ENCODE assay signal across 2 cellular contexts in genomic region chr6:142927904-142928303, GRCh38.
TF ChIP-seq lines count a peak whose summit lies in the region.

No MANE protein-coding gene starts in this region.

TF ChIP-seq in A549, 52 proteins besides CTCF, POLR2A, EP300 and RAD21:
- TF ChIP-seq, protein P1, sequence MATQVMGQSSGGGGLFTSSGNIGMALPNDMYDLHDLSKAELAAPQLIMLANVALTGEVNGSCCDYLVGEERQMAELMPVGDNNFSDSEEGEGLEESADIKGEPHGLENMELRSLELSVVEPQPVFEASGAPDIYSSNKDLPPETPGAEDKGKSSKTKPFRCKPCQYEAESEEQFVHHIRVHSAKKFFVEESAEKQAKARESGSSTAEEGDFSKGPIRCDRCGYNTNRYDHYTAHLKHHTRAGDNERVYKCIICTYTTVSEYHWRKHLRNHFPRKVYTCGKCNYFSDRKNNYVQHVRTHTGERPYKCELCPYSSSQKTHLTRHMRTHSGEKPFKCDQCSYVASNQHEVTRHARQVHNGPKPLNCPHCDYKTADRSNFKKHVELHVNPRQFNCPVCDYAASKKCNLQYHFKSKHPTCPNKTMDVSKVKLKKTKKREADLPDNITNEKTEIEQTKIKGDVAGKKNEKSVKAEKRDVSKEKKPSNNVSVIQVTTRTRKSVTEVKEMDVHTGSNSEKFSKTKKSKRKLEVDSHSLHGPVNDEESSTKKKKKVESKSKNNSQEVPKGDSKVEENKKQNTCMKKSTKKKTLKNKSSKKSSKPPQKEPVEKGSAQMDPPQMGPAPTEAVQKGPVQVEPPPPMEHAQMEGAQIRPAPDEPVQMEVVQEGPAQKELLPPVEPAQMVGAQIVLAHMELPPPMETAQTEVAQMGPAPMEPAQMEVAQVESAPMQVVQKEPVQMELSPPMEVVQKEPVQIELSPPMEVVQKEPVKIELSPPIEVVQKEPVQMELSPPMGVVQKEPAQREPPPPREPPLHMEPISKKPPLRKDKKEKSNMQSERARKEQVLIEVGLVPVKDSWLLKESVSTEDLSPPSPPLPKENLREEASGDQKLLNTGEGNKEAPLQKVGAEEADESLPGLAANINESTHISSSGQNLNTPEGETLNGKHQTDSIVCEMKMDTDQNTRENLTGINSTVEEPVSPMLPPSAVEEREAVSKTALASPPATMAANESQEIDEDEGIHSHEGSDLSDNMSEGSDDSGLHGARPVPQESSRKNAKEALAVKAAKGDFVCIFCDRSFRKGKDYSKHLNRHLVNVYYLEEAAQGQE (IDR thresholded peaks at IDR 0.05): no peak
- 0 out of 2 replicates have a peak, but pooled peaks have one; percentile 26 for TF ChIP-seq HOXA7 (CRISPR knock-in tag; IDR thresholded peaks at IDR 0.05)

TF ChIP-seq in HepG2, 621 proteins besides CTCF, POLR2A, EP300 and RAD21 (continued from another document and continues in another):
- no peak for TF ChIP-seq CSRNP2 (CRISPR knock-in tag; conservative IDR thresholded peaks at IDR 0.05; ENCODE audit: low read depth)
- no peak for TF ChIP-seq ZNF446 (CRISPR knock-in tag; IDR thresholded peaks at IDR 0.05)
- no peak for TF ChIP-seq CREB1 (IDR thresholded peaks at IDR 0.05)
- 0 out of 2 replicates have a peak, but pooled peaks have one; percentile 14 for TF ChIP-seq CREB1 (CRISPR knock-in tag; IDR thresholded peaks at IDR 0.05)
- TF ChIP-seq HOXA9 (CRISPR knock-in tag; IDR thresholded peaks at IDR 0.05; ENCODE audit: borderline replicate concordance): no peak
- no peak for TF ChIP-seq SRSF1 (optimal IDR thresholded peaks at IDR 0.05; ENCODE audit: low read depth, low read length)
- peak; percentile 39; the same call in 1 of the 2 replicates for TF ChIP-seq KMT2A (CRISPR knock-in tag; IDR thresholded peaks at IDR 0.05)
- no peak for TF ChIP-seq RFXANK (CRISPR knock-in tag; IDR thresholded peaks at IDR 0.05)
- no peak for TF ChIP-seq IKZF1 (IDR thresholded peaks at IDR 0.05)
- TF ChIP-seq SNAPC2 (CRISPR knock-in tag; IDR thresholded peaks at IDR 0.05): no peak
- no peak for TF ChIP-seq ZNF180 (CRISPR knock-in tag; IDR thresholded peaks at IDR 0.05; ENCODE audit: borderline replicate concordance, low read depth)
- TF ChIP-seq, protein P2, sequence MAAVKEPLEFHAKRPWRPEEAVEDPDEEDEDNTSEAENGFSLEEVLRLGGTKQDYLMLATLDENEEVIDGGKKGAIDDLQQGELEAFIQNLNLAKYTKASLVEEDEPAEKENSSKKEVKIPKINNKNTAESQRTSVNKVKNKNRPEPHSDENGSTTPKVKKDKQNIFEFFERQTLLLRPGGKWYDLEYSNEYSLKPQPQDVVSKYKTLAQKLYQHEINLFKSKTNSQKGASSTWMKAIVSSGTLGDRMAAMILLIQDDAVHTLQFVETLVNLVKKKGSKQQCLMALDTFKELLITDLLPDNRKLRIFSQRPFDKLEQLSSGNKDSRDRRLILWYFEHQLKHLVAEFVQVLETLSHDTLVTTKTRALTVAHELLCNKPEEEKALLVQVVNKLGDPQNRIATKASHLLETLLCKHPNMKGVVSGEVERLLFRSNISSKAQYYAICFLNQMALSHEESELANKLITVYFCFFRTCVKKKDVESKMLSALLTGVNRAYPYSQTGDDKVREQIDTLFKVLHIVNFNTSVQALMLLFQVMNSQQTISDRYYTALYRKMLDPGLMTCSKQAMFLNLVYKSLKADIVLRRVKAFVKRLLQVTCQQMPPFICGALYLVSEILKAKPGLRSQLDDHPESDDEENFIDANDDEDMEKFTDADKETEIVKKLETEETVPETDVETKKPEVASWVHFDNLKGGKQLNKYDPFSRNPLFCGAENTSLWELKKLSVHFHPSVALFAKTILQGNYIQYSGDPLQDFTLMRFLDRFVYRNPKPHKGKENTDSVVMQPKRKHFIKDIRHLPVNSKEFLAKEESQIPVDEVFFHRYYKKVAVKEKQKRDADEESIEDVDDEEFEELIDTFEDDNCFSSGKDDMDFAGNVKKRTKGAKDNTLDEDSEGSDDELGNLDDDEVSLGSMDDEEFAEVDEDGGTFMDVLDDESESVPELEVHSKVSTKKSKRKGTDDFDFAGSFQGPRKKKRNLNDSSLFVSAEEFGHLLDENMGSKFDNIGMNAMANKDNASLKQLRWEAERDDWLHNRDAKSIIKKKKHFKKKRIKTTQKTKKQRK (IDR thresholded peaks at IDR 0.05; ENCODE audit: low read length): no peak
- TF ChIP-seq ZBTB20 (CRISPR knock-in tag; IDR thresholded peaks at IDR 0.05; ENCODE audit: borderline replicate concordance, low read depth): no peak
- TF ChIP-seq FOSL2 (CRISPR knock-in tag; IDR thresholded peaks at IDR 0.05): no peak
- no peak for TF ChIP-seq HOXA3 (CRISPR knock-in tag; IDR thresholded peaks at IDR 0.05)
- no peak for TF ChIP-seq LBX2 (CRISPR knock-in tag; IDR thresholded peaks at IDR 0.05; ENCODE audit: borderline replicate concordance)
- no peak for TF ChIP-seq ZNF543 (CRISPR knock-in tag; IDR thresholded peaks at IDR 0.05)
- TF ChIP-seq NFATC3 (CRISPR knock-in tag; IDR thresholded peaks at IDR 0.05): no peak
- TF ChIP-seq, protein P3, sequence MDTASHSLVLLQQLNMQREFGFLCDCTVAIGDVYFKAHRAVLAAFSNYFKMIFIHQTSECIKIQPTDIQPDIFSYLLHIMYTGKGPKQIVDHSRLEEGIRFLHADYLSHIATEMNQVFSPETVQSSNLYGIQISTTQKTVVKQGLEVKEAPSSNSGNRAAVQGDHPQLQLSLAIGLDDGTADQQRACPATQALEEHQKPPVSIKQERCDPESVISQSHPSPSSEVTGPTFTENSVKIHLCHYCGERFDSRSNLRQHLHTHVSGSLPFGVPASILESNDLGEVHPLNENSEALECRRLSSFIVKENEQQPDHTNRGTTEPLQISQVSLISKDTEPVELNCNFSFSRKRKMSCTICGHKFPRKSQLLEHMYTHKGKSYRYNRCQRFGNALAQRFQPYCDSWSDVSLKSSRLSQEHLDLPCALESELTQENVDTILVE (CRISPR knock-in tag; IDR thresholded peaks at IDR 0.05): no peak
- no peak for TF ChIP-seq RBFOX2 (IDR thresholded peaks at IDR 0.05; ENCODE audit: low read depth, low read length)
- no peak for TF ChIP-seq HOXD1 (CRISPR knock-in tag; IDR thresholded peaks at IDR 0.05)
- no peak for TF ChIP-seq MIER3 (CRISPR knock-in tag; IDR thresholded peaks at IDR 0.05; ENCODE audit: borderline replicate concordance)
- 0 out of 2 replicates have a peak, but pooled peaks have one; percentile 39 for TF ChIP-seq POLR2AphosphoS2 (IDR thresholded peaks at IDR 0.05; ENCODE audit: low read depth, low read length)
- TF ChIP-seq, protein P4, sequence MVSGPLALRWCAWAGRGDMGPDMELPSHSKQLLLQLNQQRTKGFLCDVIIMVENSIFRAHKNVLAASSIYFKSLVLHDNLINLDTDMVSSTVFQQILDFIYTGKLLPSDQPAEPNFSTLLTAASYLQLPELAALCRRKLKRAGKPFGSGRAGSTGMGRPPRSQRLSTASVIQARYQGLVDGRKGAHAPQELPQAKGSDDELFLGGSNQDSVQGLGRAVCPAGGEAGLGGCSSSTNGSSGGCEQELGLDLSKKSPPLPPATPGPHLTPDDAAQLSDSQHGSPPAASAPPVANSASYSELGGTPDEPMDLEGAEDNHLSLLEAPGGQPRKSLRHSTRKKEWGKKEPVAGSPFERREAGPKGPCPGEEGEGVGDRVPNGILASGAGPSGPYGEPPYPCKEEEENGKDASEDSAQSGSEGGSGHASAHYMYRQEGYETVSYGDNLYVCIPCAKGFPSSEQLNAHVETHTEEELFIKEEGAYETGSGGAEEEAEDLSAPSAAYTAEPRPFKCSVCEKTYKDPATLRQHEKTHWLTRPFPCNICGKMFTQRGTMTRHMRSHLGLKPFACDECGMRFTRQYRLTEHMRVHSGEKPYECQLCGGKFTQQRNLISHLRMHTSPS (CRISPR knock-in tag; IDR thresholded peaks at IDR 0.05; ENCODE audit: low read depth): no peak
- TF ChIP-seq ISX (CRISPR knock-in tag; conservative IDR thresholded peaks at IDR 0.05): no peak
- TF ChIP-seq E2F1 (CRISPR knock-in tag; IDR thresholded peaks at IDR 0.05): no peak
- TF ChIP-seq ZNF547 (CRISPR knock-in tag; IDR thresholded peaks at IDR 0.05): no peak
- TF ChIP-seq, protein P5, sequence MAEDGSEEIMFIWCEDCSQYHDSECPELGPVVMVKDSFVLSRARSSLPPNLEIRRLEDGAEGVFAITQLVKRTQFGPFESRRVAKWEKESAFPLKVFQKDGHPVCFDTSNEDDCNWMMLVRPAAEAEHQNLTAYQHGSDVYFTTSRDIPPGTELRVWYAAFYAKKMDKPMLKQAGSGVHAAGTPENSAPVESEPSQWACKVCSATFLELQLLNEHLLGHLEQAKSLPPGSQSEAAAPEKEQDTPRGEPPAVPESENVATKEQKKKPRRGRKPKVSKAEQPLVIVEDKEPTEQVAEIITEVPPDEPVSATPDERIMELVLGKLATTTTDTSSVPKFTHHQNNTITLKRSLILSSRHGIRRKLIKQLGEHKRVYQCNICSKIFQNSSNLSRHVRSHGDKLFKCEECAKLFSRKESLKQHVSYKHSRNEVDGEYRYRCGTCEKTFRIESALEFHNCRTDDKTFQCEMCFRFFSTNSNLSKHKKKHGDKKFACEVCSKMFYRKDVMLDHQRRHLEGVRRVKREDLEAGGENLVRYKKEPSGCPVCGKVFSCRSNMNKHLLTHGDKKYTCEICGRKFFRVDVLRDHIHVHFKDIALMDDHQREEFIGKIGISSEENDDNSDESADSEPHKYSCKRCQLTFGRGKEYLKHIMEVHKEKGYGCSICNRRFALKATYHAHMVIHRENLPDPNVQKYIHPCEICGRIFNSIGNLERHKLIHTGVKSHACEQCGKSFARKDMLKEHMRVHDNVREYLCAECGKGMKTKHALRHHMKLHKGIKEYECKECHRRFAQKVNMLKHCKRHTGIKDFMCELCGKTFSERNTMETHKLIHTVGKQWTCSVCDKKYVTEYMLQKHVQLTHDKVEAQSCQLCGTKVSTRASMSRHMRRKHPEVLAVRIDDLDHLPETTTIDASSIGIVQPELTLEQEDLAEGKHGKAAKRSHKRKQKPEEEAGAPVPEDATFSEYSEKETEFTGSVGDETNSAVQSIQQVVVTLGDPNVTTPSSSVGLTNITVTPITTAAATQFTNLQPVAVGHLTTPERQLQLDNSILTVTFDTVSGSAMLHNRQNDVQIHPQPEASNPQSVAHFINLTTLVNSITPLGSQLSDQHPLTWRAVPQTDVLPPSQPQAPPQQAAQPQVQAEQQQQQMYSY (CRISPR knock-in tag; IDR thresholded peaks at IDR 0.05): no peak
- TF ChIP-seq HMGA1 (CRISPR knock-in tag; conservative IDR thresholded peaks at IDR 0.05): no peak
- no peak for TF ChIP-seq NFRKB (IDR thresholded peaks at IDR 0.05)
- no peak for TF ChIP-seq HNRNPK (IDR thresholded peaks at IDR 0.05; ENCODE audit: low read depth, low read length, poor library complexity, severe bottlenecking)
- TF ChIP-seq KDM1A (CRISPR knock-in tag; IDR thresholded peaks at IDR 0.05): no peak
- no peak for TF ChIP-seq ZNF431 (CRISPR knock-in tag; IDR thresholded peaks at IDR 0.05; ENCODE audit: borderline replicate concordance, low read depth)
- 0 out of 2 replicates have a peak, but pooled peaks have one; percentile 20 for TF ChIP-seq DRAP1 (CRISPR knock-in tag; IDR thresholded peaks at IDR 0.05)
- TF ChIP-seq HNRNPUL1 (IDR thresholded peaks at IDR 0.05; ENCODE audit: low read depth, low read length): no peak
- no peak for TF ChIP-seq CENPX (CRISPR knock-in tag; IDR thresholded peaks at IDR 0.05)
- peak; percentile 47; the same call in 1 of the 2 replicates for TF ChIP-seq KLF11 (CRISPR knock-in tag; IDR thresholded peaks at IDR 0.05)
- no peak for TF ChIP-seq GABPA (IDR thresholded peaks at IDR 0.05; ENCODE audit: low read depth, low read length)
- peak; percentile 71 for TF ChIP-seq GABPA (CRISPR knock-in tag; IDR thresholded peaks at IDR 0.05; ENCODE audit: low read depth)
- TF ChIP-seq ELF3 (CRISPR knock-in tag; IDR thresholded peaks at IDR 0.05): 0 out of 2 replicates have a peak, but pooled peaks have one; percentile 24
- TF ChIP-seq, protein P6, sequence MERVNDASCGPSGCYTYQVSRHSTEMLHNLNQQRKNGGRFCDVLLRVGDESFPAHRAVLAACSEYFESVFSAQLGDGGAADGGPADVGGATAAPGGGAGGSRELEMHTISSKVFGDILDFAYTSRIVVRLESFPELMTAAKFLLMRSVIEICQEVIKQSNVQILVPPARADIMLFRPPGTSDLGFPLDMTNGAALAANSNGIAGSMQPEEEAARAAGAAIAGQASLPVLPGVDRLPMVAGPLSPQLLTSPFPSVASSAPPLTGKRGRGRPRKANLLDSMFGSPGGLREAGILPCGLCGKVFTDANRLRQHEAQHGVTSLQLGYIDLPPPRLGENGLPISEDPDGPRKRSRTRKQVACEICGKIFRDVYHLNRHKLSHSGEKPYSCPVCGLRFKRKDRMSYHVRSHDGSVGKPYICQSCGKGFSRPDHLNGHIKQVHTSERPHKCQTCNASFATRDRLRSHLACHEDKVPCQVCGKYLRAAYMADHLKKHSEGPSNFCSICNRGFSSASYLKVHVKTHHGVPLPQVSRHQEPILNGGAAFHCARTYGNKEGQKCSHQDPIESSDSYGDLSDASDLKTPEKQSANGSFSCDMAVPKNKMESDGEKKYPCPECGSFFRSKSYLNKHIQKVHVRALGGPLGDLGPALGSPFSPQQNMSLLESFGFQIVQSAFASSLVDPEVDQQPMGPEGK (CRISPR knock-in tag; IDR thresholded peaks at IDR 0.05): no peak
- TF ChIP-seq ZNF205 (CRISPR knock-in tag; IDR thresholded peaks at IDR 0.05): no peak
- no peak for TF ChIP-seq ZNF274 (CRISPR knock-in tag; IDR thresholded peaks at IDR 0.05)
- no peak; the same call in 1 of the 2 replicates for TF ChIP-seq FOXA1 (IDR thresholded peaks at IDR 0.05)
- peak; percentile 68 for TF ChIP-seq FOXA1 (CRISPR knock-in tag; IDR thresholded peaks at IDR 0.05)
- no peak for TF ChIP-seq TBX2 (CRISPR knock-in tag; IDR thresholded peaks at IDR 0.05; ENCODE audit: borderline replicate concordance)
- peak; percentile 28; the same call in 1 of the 2 replicates for TF ChIP-seq ELF1 (CRISPR knock-in tag; IDR thresholded peaks at IDR 0.05)
